Comparison of ENCODE assay signal across 11 cellular contexts in genomic region chr6:20946037-20946436, GRCh38.
DNase-seq lines count a peak whose midpoint lies in the region; ATAC-seq and TF ChIP-seq lines count a peak whose summit lies in the region.
"Had no signal": no experiment of that assay in that cellular context is flagged by ENCODE, and none has a peak within 500 bp of the region (broad histone marks: within the 10 kb centered on the region; RNA-seq: fewer than 3 reads in every experiment).

No MANE protein-coding gene starts in this region.

- in situ Hi-C loops in Panc1 (cut with HindIII; ENCODE audit: low pct_unique_long_range_greater_than_20kb, low sequenced_read_pairs): no loop called here

- no peak overlapping the region for H3K4me3 ChIP-seq in Panc1 (ENCODE audit: low read depth in 2 of 2, low read length in 2 of 2)
- no peak overlapping the region for H3K4me3 ChIP-seq in osteoblast (ENCODE audit: insufficient read depth, low read length)
- H3K4me3 ChIP-seq: heart right ventricle, SJSA1 had no signal

- H3K4me1 ChIP-seq in Panc1 (ENCODE audit: control insufficient read depth, insufficient read depth, low read length): no peaks in the 10 kb centered on the region
- no peaks in the 10 kb centered on the region for H3K4me1 ChIP-seq in osteoblast (ENCODE audit: insufficient read depth, low read length)
- H3K4me1 ChIP-seq: heart right ventricle, SJSA1 had no signal

- peak; percentile 38 for DNase-seq in DMS 273 (lab: John Stamatoyannopoulos, UW; ENCODE audit: unreplicated experiment)
- no peak for DNase-seq in DMS 273 treated with DMSO at 0.1 percent for 48 hours (lab: John Stamatoyannopoulos, UW)
- no peak for DNase-seq in Panc1 (ENCODE audit: low read depth, low spot score)
- peak; percentile 72 for DNase-seq in osteoblast (ENCODE audit: insufficient read length, low spot score, missing footprints)
- DNase-seq in occipital lobe (lab: John Stamatoyannopoulos, UW): no peak
- no peak for DNase-seq in activated naive CD4-positive, alpha-beta T cell treated with Interleukin-2 at 50 U/mL for 16 hours
- no peak for DNase-seq in stimulated activated CD4-positive, alpha-beta T cell treated with anti-CD3 and anti-CD28 coated beads, Interleukin-4, amount 100 ng/mL, for 1 hour
- DNase-seq: heart right ventricle had no signal

- BruUV-seq in Panc1 (replicated peaks; lab: Mats Ljungman, UMichigan): no TSS peak

- H3K4me2 ChIP-seq in osteoblast (ENCODE audit: insufficient read depth, low read length): no peak overlapping the region

- H3K9me3 ChIP-seq in Panc1 (ENCODE audit: control insufficient read depth, insufficient read depth, low read depth, low read length) (no peaks in the 10 kb centered on the region; the same call in 1 of the 2 replicates), osteoblast (ENCODE audit: low read depth, low read length) (no peaks in the 10 kb centered on the region)
- H3K9me3 ChIP-seq: SJSA1 had no signal

- intact Hi-C loops in Panc1 (cut with micrococcal nuclease; ENCODE audit: unreplicated experiment): no loop called here

- ATAC-seq in HG02763 (IDR thresholded peaks at IDR 0.05; ENCODE audit: unreplicated experiment) (peak; percentile 75), Panc1 (no peak)
- ATAC-seq: heart right ventricle had no signal

- H3K36me3 ChIP-seq in Panc1 (ENCODE audit: control insufficient read depth, insufficient read depth, low read length) (no peaks in the 10 kb centered on the region), osteoblast (ENCODE audit: insufficient read depth, low read length) (no peaks in the 10 kb centered on the region)
- H3K36me3 ChIP-seq: heart right ventricle, SJSA1 had no signal

- TF ChIP-seq CTCF in Panc1 (IDR thresholded peaks at IDR 0.05) (peak; percentile 22; the same call in 1 of the 2 replicates), osteoblast (IDR thresholded peaks at IDR 0.05; ENCODE audit: extremely low read depth, low read depth, low read length) (peak; percentile 34)

- H3K27me3 ChIP-seq in Panc1 (ENCODE audit: control insufficient read depth, insufficient read depth, low read length): no peaks in the 10 kb centered on the region
- no peaks in the 10 kb centered on the region for H3K27me3 ChIP-seq in osteoblast (ENCODE audit: insufficient read depth, low read length)
- H3K27me3 ChIP-seq: heart right ventricle, SJSA1 had no signal

- CTCF ChIA-PET in Panc1 (lab: Charles Lee): no interaction called here

- H2AFZ ChIP-seq in osteoblast (ENCODE audit: low read length): no peak overlapping the region

- H3K27ac ChIP-seq in Panc1 (ENCODE audit: low read length) (no peak overlapping the region), osteoblast (ENCODE audit: low read depth, low read length) (no peak overlapping the region)
- H3K27ac ChIP-seq: 22Rv1, heart right ventricle, SJSA1 had no signal

- H3K79me2 ChIP-seq in osteoblast (ENCODE audit: insufficient read depth, low read length): no peaks in the 10 kb centered on the region

- no peaks in the 10 kb centered on the region for H4K20me1 ChIP-seq in osteoblast (ENCODE audit: insufficient read depth, low read length)

- POLR2A ChIA-PET in Panc1 (lab: Charles Lee): no interaction called here

Comparison
In these comparisons a context has a peak if more than half of its experiments do, and no peak if none do; other contexts are left out.
1. DNase-seq: peak in DMS 273 (single experiment) and osteoblast (single experiment); none in DMS 273 treated with DMSO at 0.1 percent for 48 hours (single experiment), Panc1 (single experiment), occipital lobe (single experiment), activated naive CD4-positive, alpha-beta T cell treated with Interleukin-2 at 50 U/mL for 16 hours (single experiment) and stimulated activated CD4-positive, alpha-beta T cell treated with anti-CD3 and anti-CD28 coated beads, Interleukin-4, amount 100 ng/mL, for 1 hour (single experiment).